17 cellular contexts compared by ENCODE assay signal in the genomic region with DNA sequence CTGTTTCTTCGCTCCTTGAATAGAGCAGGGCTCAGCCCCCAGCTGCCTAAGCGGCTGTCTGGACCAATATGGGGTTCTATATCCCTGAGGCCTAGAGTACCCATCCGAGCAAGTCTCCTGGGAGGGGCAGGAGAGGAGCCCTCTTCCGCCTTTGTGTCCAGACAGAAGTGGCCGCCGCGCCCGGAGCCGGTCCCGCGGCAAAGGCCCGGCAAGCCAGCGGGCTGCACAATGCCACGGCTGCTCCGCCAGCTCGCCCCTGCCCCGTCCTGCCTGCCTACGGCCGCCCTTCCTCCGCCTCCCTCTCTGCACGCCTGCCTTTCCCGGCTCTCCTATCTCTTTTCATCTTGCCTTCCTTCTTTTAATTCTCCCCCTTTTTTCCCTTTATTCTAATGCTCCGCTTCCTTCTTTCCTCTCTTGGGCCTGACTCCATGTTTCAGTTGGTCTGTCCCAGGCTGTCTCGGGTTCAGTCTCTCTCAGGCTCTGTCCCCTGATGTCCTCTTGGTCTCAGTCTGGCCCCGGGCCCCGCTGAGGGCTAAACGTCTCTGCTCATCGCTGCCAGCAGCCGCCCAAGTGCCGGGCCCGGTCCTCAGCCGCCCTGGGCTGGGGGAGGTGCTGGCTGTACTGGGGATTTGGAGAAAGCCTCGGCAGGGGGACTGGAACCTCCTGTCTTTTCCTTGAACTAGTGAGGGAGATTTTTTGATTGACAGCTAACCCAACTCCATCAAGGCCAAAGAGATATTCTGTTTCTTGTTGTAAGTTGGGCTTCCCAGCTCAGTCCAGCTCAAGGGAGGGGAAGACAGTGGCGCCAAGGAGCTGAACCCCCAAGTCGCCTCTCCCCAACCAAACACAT. TPM values are rescaled to one million over a fixed set of nuclear protein-coding genes. Genes with fewer than 3 reads are reported as not detected.
DNase-seq lines count a peak whose midpoint lies in the region; ATAC-seq and TF ChIP-seq lines count a peak whose summit lies in the region.
"Had no signal": no experiment of that assay in that cellular context is flagged by ENCODE, and none has a peak within 500 bp of the region (broad histone marks: within the 10 kb centered on the region; RNA-seq: fewer than 3 reads in every experiment).

No MANE protein-coding gene starts in this region.

- intact Hi-C loops in CD4-positive, alpha-beta T cell (cut with DNase I, micrococcal nuclease), result loop anchor here in 1 of 2 experiments (5.0 kb wide), 1 partner anchor 35 kb away; no protein-coding TSS in a partner anchor
- intact Hi-C loops in gastrocnemius medialis (cut with DNase I; ENCODE audit: low total_unique reads), result loop anchor here (10.0 kb wide), 2 partner anchors 953 to 1727 kb away; a partner anchor contains a TSS

- no peak for TF ChIP-seq CTCF in CD4-positive, alpha-beta T cell (IDR thresholded peaks at IDR 0.05)
- TF ChIP-seq CTCF in RWPE1 (conservative IDR thresholded peaks at IDR 0.05; ENCODE audit: low read depth) (no peak), gastrocnemius medialis (IDR thresholded peaks at IDR 0.05 in 4 of 5, conservative IDR thresholded peaks at IDR 0.05 in 1 of 5) (no peak)

- peak; percentile 11 to 22 for TF ChIP-seq POLR2A in gastrocnemius medialis (IDR thresholded peaks at IDR 0.05)

- ATAC-seq in CD4-positive, alpha-beta T cell (ENCODE audit: poor library complexity), result no peak
- peak in 1 of 2 donors; percentile 2 for ATAC-seq in gastrocnemius medialis
- ATAC-seq in HG03097 (IDR thresholded peaks at IDR 0.05; ENCODE audit: low FRiP score, unreplicated experiment), result no peak
- ATAC-seq in GM19324 (IDR thresholded peaks at IDR 0.05; ENCODE audit: low FRiP score, unreplicated experiment), result no peak
- no peak for ATAC-seq in activated naive CD4-positive, alpha-beta T cell treated with anti-CD3 and anti-CD28 coated beads, Interleukin-2, amount 50 U/mL, for 72 hours
- no peak for ATAC-seq in HG03039 (IDR thresholded peaks at IDR 0.05; ENCODE audit: unreplicated experiment)

- in situ Hi-C loops in gastrocnemius medialis (cut with MboI; ENCODE audit: low sequenced_read_pairs in 4 of 4), result loop anchor here in 3 of 4 donors (25.0 kb wide), 3 partner anchors 215 to 1715 kb away; a partner anchor contains a TSS

- no peak overlapping the region for H3K27ac ChIP-seq in CD4-positive, alpha-beta T cell (ENCODE audit: low read depth, low read length)
- H3K27ac ChIP-seq in RWPE1, result peak overlapping the region; percentile 1; the same call in 1 of the 2 replicates
- peak overlapping the region; percentile 94 to 100 (median 98) for H3K27ac ChIP-seq in gastrocnemius medialis
- H3K27ac ChIP-seq: epithelial cell of prostate had no signal

- POLR2A ChIA-PET in CD4-positive, alpha-beta T cell (lab: Charles Lee), result interaction anchor here (0.8 kb wide), 1 partner anchor 9 kb away, joined by 3 read pairs; no protein-coding TSS in a partner anchor
- POLR2A ChIA-PET in RWPE1 (lab: Yijun Ruan, JAX; ENCODE audit: low non-redundant PET), result interaction anchor here (0.6 kb wide), 1 partner anchor 20 kb away, joined by 10 read pairs; no protein-coding TSS in a partner anchor

- peaks cover 99% of the 10 kb centered on the region for H3K27me3 ChIP-seq in CD4-positive, alpha-beta T cell (ENCODE audit: control insufficient read depth, insufficient read depth, low read length)
- H3K27me3 ChIP-seq in iPS-15b (ENCODE audit: control insufficient read depth, insufficient read depth, low read length), result peaks cover 100% of the 10 kb centered on the region
- peaks cover 0 to 4% (median 0%) of the 10 kb centered on the region in 3 donors for H3K27me3 ChIP-seq in gastrocnemius medialis

- H3K36me3 ChIP-seq in iPS-15b (ENCODE audit: control insufficient read depth, insufficient read depth, low read length) (no peaks in the 10 kb centered on the region), gastrocnemius medialis (no peaks in the 10 kb centered on the region)

- DNase-seq in CD4-positive, alpha-beta T cell, result no peak
- DNase-seq in RWPE1 (ENCODE audit: low spot score), result no peak
- peak in 1 of 2 donors; percentile 78 for DNase-seq in gastrocnemius medialis
- no peak for DNase-seq in activated naive CD4-positive, alpha-beta T cell treated with anti-CD3 and anti-CD28 coated beads, Interleukin-2, amount 50 U/mL, for 72 hours (ENCODE audit: low spot score in 2 of 2)
- DNase-seq: NCI-H2107; SK-N-SH; stimulated activated CD4-positive, alpha-beta T cell treated with anti-CD3 and anti-CD28 coated beads, Interleukin-2, amount 100 ng/mL, for 24 hours had no signal

- no peaks in the 10 kb centered on the region for H3K9me3 ChIP-seq in CD4-positive, alpha-beta T cell (ENCODE audit: control insufficient read depth, low read length)
- H3K9me3 ChIP-seq in iPS-15b (ENCODE audit: control insufficient read depth, insufficient read depth, low read length) (no peaks in the 10 kb centered on the region), gastrocnemius medialis (no peaks in the 10 kb centered on the region)
- H3K9me3 ChIP-seq: SK-N-SH had no signal

- no peaks in the 10 kb centered on the region for H3K4me1 ChIP-seq in iPS-15b (ENCODE audit: control insufficient read depth, insufficient read depth, low read length)
- H3K4me1 ChIP-seq in gastrocnemius medialis, result peaks cover 28 to 29% of the 10 kb centered on the region in 2 donors

- peaks cover 100% of the 10 kb centered on the region for H3K27me3 Mint-ChIP-seq in CD4-positive, alpha-beta T cell

- H3K4me3 ChIP-seq in iPS-15b (ENCODE audit: low read depth, low read length) (peak overlapping the region; percentile 22), gastrocnemius medialis (peak overlapping the region; percentile 64 to 88 (median 80))

- H3K9ac ChIP-seq in iPS-15b (ENCODE audit: low read depth, low read length), result no peak overlapping the region
- H3K9ac ChIP-seq: SK-N-SH had no signal

- H3K4me1 Mint-ChIP-seq in CD4-positive, alpha-beta T cell (ENCODE audit: low read depth), result peaks cover 61% of the 10 kb centered on the region

- no peak overlapping the region for H3K27ac Mint-ChIP-seq in CD4-positive, alpha-beta T cell
- no peak overlapping the region for H3K27ac Mint-ChIP-seq in activated naive CD4-positive, alpha-beta T cell treated with anti-CD3 and anti-CD28 coated beads, Interleukin-2, amount 50 U/mL, for 72 hours
- H3K27ac Mint-ChIP-seq: CD14-positive monocyte had no signal

- no peaks in the 10 kb centered on the region for H3K9me3 Mint-ChIP-seq in CD4-positive, alpha-beta T cell
- H3K9me3 Mint-ChIP-seq in activated naive CD4-positive, alpha-beta T cell treated with anti-CD3 and anti-CD28 coated beads, Interleukin-2, amount 50 U/mL, for 72 hours, result no peaks in the 10 kb centered on the region
- H3K9me3 Mint-ChIP-seq: activated naive CD4-positive, alpha-beta T cell treated with anti-CD3 and anti-CD28 coated beads, Interleukin-2, amount 50 U/mL, for 24 hours had no signal

- CTCF ChIA-PET in CD4-positive, alpha-beta T cell (lab: Charles Lee), result interaction anchor here (0.7 to 1.4 kb wide), 3 partner anchors 8 to 210 kb away, joined by 3 read pairs; a partner anchor contains a TSS
- CTCF ChIA-PET in RWPE1 (lab: Yijun Ruan, JAX), result interaction anchor here (0.6 to 4.3 kb wide), 5 partner anchors 194 to 360 kb away, joined by 3 to 15 read pairs (median 4); no protein-coding TSS in a partner anchor

- H3K4me3 Mint-ChIP-seq in CD4-positive, alpha-beta T cell, result peak overlapping the region; percentile 78

- H3K36me3 Mint-ChIP-seq in CD4-positive, alpha-beta T cell (ENCODE audit: low read depth), result no peaks in the 10 kb centered on the region
- H3K36me3 Mint-ChIP-seq in activated naive CD4-positive, alpha-beta T cell treated with anti-CD3 and anti-CD28 coated beads, Interleukin-2, amount 50 U/mL, for 72 hours, result peaks cover 0 to 22% of the 10 kb centered on the region in 2 donors
- H3K36me3 Mint-ChIP-seq: activated naive CD4-positive, alpha-beta T cell treated with anti-CD3 and anti-CD28 coated beads, Interleukin-2, amount 50 U/mL, for 24 hours had no signal

RNA-seq across cellular contexts. Expression of a gene that starts 2.4 kb away (rescaled TPM):
- total RNA-seq in CD4-positive, alpha-beta T cell, result not detected
- 10 to 100 TPM; 13.6 to 37.7 (median 26.3) TPM for total RNA-seq in gastrocnemius medialis
- total RNA-seq in activated naive CD4-positive, alpha-beta T cell treated with anti-CD3 and anti-CD28 coated beads, Interleukin-2, amount 50 U/mL, for 72 hours, result not detected
- total RNA-seq: cerebellum, pulmonary artery endothelial cell had no signal

RNA-seq across cellular contexts. Expression of a gene that starts 11.2 kb away (rescaled TPM):
- not detected for total RNA-seq in CD4-positive, alpha-beta T cell
- total RNA-seq in gastrocnemius medialis, result 1 to 10 TPM; 3.3 to 4.9 (median 3.8) TPM
- total RNA-seq in activated naive CD4-positive, alpha-beta T cell treated with anti-CD3 and anti-CD28 coated beads, Interleukin-2, amount 50 U/mL, for 72 hours, result not detected
- total RNA-seq: cerebellum, pulmonary artery endothelial cell had no signal

RNA-seq across cellular contexts. Expression of a gene that starts 12.6 kb away (rescaled TPM):
- total RNA-seq in CD4-positive, alpha-beta T cell, result not detected
- 10 to 100 TPM; 23.9 to 48.3 (median 40.3) TPM for total RNA-seq in gastrocnemius medialis
- not detected for total RNA-seq in activated naive CD4-positive, alpha-beta T cell treated with anti-CD3 and anti-CD28 coated beads, Interleukin-2, amount 50 U/mL, for 72 hours
- total RNA-seq: cerebellum, pulmonary artery endothelial cell had no signal

RNA-seq across cellular contexts. Expression of a gene that starts 22.8 kb away (rescaled TPM):
- not detected for total RNA-seq in CD4-positive, alpha-beta T cell
- total RNA-seq in gastrocnemius medialis, result under 1 TPM in 3 of 4 donors, not detected in 1; 0.35 to 0.83 (median 0.56) TPM
- not detected for total RNA-seq in activated naive CD4-positive, alpha-beta T cell treated with anti-CD3 and anti-CD28 coated beads, Interleukin-2, amount 50 U/mL, for 72 hours
- total RNA-seq: cerebellum, mesenteric fat pad, pulmonary artery endothelial cell had no signal

RNA-seq across cellular contexts. Expression of a gene that starts 24.6 kb away (rescaled TPM):
- not detected for total RNA-seq in CD4-positive, alpha-beta T cell
- total RNA-seq in gastrocnemius medialis, result 1 to 10 TPM in 1 of 4 donors, under 1 TPM in 3; 0.24 to 1.1 (median 0.44) TPM
- total RNA-seq in activated naive CD4-positive, alpha-beta T cell treated with anti-CD3 and anti-CD28 coated beads, Interleukin-2, amount 50 U/mL, for 72 hours, result not detected
- total RNA-seq: cerebellum, mesenteric fat pad, pulmonary artery endothelial cell had no signal

Comparison
In these comparisons a context has a peak if more than half of its experiments do, and no peak if none do; other contexts are left out.
1. RNA of a gene that starts 2.4 kb away (total RNA-seq): 13.6 to 37.7 TPM in gastrocnemius medialis; not detected in activated naive CD4-positive, alpha-beta T cell treated with anti-CD3 and anti-CD28 coated beads, Interleukin-2, amount 50 U/mL, for 72 hours and not detected in CD4-positive, alpha-beta T cell; every median in the first group is over 10 times any median in the second.
2. RNA of a gene that starts 11.2 kb away (total RNA-seq): 3.3 to 4.9 TPM in gastrocnemius medialis; not detected in CD4-positive, alpha-beta T cell and not detected in activated naive CD4-positive, alpha-beta T cell treated with anti-CD3 and anti-CD28 coated beads, Interleukin-2, amount 50 U/mL, for 72 hours; every median in the first group is over 4 times any median in the second.
3. RNA of a gene that starts 12.6 kb away (total RNA-seq): 23.9 to 48.3 TPM in gastrocnemius medialis; not detected in CD4-positive, alpha-beta T cell and not detected in activated naive CD4-positive, alpha-beta T cell treated with anti-CD3 and anti-CD28 coated beads, Interleukin-2, amount 50 U/mL, for 72 hours; every median in the first group is over 10 times any median in the second.